ENCODE assay signal across 9 cellular contexts in genomic region chr10:96306516-96306915, GRCh38. TPM values are rescaled to one million over a fixed set of nuclear protein-coding genes. Genes with fewer than 3 reads are reported as not detected.
A peak's percentile ranks its signal among the peaks of the same experiment; 100 is the strongest.
DNase-seq lines count a peak whose midpoint lies in the region; ATAC-seq and TF ChIP-seq lines count a peak whose summit lies in the region.
"Had no signal": no experiment of that assay in that cellular context is flagged by ENCODE, and none has a peak within 500 bp of the region (broad histone marks: within the 10 kb centered on the region; RNA-seq: fewer than 3 reads in every experiment).

No MANE protein-coding gene starts in this region.

- intact Hi-C loops in Right ventricle myocardium superior (cut with DNase I) (no loop called here), testis (cut with DNase I; ENCODE audit: low total_unique reads) (no loop called here)

- H3K27ac Mint-ChIP-seq in activated naive CD4-positive, alpha-beta T cell treated with anti-CD3 and anti-CD28 coated beads, Interleukin-2, amount 10 ng/mL, durations not matched to agents 7 days and 5 days: no peak overlapping the region

- no peaks in the 10 kb centered on the region for H3F3A ChIP-seq in smooth muscle cell (ENCODE audit: low read depth)

- H3K4me3 ChIP-seq in testis (no peak overlapping the region), smooth muscle cell (no peak overlapping the region)
- H3K4me3 ChIP-seq: ascending aorta had no signal

- H3K4me1 ChIP-seq in testis (no peaks in the 10 kb centered on the region), smooth muscle cell (ENCODE audit: low read depth) (peaks cover 33% of the 10 kb centered on the region)
- H3K4me1 ChIP-seq: ascending aorta had no signal

- peak in 3 of 4 experiments; percentile 2 to 17 (median 9) for DNase-seq in activated naive CD4-positive, alpha-beta T cell (lab: John Stamatoyannopoulos, UW)
- DNase-seq in activated naive CD4-positive, alpha-beta T cell treated with anti-CD3 and anti-CD28 coated beads, Interleukin-2, amount 10 ng/mL, durations not matched to agents 7 days and 5 days: no peak
- DNase-seq in NCI-H2029 (lab: John Stamatoyannopoulos, UW) (peak; percentile 69), Right ventricle myocardium superior (peak; percentile 73), testis (peak; percentile 27), smooth muscle cell (lab: John Stamatoyannopoulos, UW; ENCODE audit: unreplicated experiment) (no peak), NCI-H1930 (lab: John Stamatoyannopoulos, UW) (no peak), NCI-H82 (lab: John Stamatoyannopoulos, UW) (no peak)

- H3K36me3 Mint-ChIP-seq in activated naive CD4-positive, alpha-beta T cell treated with anti-CD3 and anti-CD28 coated beads, Interleukin-2, amount 10 ng/mL, durations not matched to agents 7 days and 5 days: no peaks in the 10 kb centered on the region

- WGBS in testis, 2 donors: 70 to 76% methylated on average over 8 of the region's 8 CpGs
- whole genome bisulfite sequencing in smooth muscle cell (ENCODE audit: low lambda C conversion rate): 91% methylated on average over 8 of the region's 8 CpGs

- H2AFZ ChIP-seq in smooth muscle cell (ENCODE audit: low read depth): no peak overlapping the region

- peak; percentile 81 for ATAC-seq in Right ventricle myocardium superior (ENCODE audit: poor library complexity)

- no peaks in the 10 kb centered on the region for H3K9me3 Mint-ChIP-seq in activated naive CD4-positive, alpha-beta T cell treated with anti-CD3 and anti-CD28 coated beads, Interleukin-2, amount 10 ng/mL, durations not matched to agents 7 days and 5 days

- CTCF ChIA-PET in activated naive CD4-positive, alpha-beta T cell treated with anti-CD3 and anti-CD28 coated beads, Interleukin-2, amount 10 ng/mL, durations not matched to agents 7 days and 5 days (lab: Charles Lee): no interaction called here

- H3K27ac ChIP-seq in testis (no peak overlapping the region), smooth muscle cell (ENCODE audit: low read depth) (no peak overlapping the region)
- H3K27ac ChIP-seq: ascending aorta had no signal

- no peak for TF ChIP-seq POLR2A in testis (IDR thresholded peaks at IDR 0.05)

- no peaks in the 10 kb centered on the region for H3K9me3 ChIP-seq in testis
- no peaks in the 10 kb centered on the region for H3K9me3 ChIP-seq in smooth muscle cell (replicated peaks; ENCODE audit: low read depth)
- H3K9me3 ChIP-seq: ascending aorta had no signal

- no peaks in the 10 kb centered on the region for H4K20me1 ChIP-seq in smooth muscle cell (ENCODE audit: low read depth)

- no peak overlapping the region for H3K9ac ChIP-seq in smooth muscle cell (ENCODE audit: low read depth)

- TF ChIP-seq CTCF in testis (IDR thresholded peaks at IDR 0.05): no peak
- TF ChIP-seq CTCF in smooth muscle cell (IDR thresholded peaks at IDR 0.05; ENCODE audit: borderline replicate concordance, insufficient read depth, poor library complexity, severe bottlenecking): no peak

- H3K27me3 ChIP-seq in testis (no peaks in the 10 kb centered on the region), smooth muscle cell (ENCODE audit: low read depth) (no peaks in the 10 kb centered on the region)
- H3K27me3 ChIP-seq: ascending aorta had no signal

- H3K36me3 ChIP-seq in testis (ENCODE audit: low read depth, missing control alignments): no peaks in the 10 kb centered on the region
- no peaks in the 10 kb centered on the region for H3K36me3 ChIP-seq in smooth muscle cell (ENCODE audit: low read depth)
- H3K36me3 ChIP-seq: ascending aorta had no signal

- no peaks in the 10 kb centered on the region for H3K79me2 ChIP-seq in smooth muscle cell (ENCODE audit: low read depth)

- peaks cover 20% of the 10 kb centered on the region for H3K27me3 Mint-ChIP-seq in activated naive CD4-positive, alpha-beta T cell treated with anti-CD3 and anti-CD28 coated beads, Interleukin-2, amount 10 ng/mL, durations not matched to agents 7 days and 5 days

- H3K4me1 Mint-ChIP-seq in activated naive CD4-positive, alpha-beta T cell treated with anti-CD3 and anti-CD28 coated beads, Interleukin-2, amount 10 ng/mL, durations not matched to agents 7 days and 5 days: no peaks in the 10 kb centered on the region

- H3K4me3 Mint-ChIP-seq in activated naive CD4-positive, alpha-beta T cell treated with anti-CD3 and anti-CD28 coated beads, Interleukin-2, amount 10 ng/mL, durations not matched to agents 7 days and 5 days: no peak overlapping the region

- no peak overlapping the region for H3K4me2 ChIP-seq in smooth muscle cell

RNA-seq across cellular contexts. Expression of gene DNTT, which starts 2.3 kb away (rescaled TPM):
- total RNA-seq in Right ventricle myocardium superior: not detected
- total RNA-seq in testis: under 1 TPM in 1 of 2 donors, not detected in 1; 0.31 TPM
- 0.94 TPM for polyA plus RNA-seq in testis (ENCODE audit: insufficient read depth, low read depth, low replicate concordance)
- total RNA-seq in smooth muscle cell: not detected in 2 replicates
- not detected in 2 replicates for polyA plus RNA-seq in smooth muscle cell
- total RNA-seq: ascending aorta had no signal

RNA-seq across cellular contexts. Expression of gene BLNK, which starts 35.1 kb away (rescaled TPM):
- total RNA-seq in Right ventricle myocardium superior: 0.73 TPM
- 1 to 10 TPM; 1.1 to 1.5 TPM for total RNA-seq in testis
- 4.5 TPM for polyA plus RNA-seq in testis (ENCODE audit: insufficient read depth, low read depth, low replicate concordance)
- total RNA-seq in smooth muscle cell: 1.3 and 6.1 TPM in 2 replicates
- polyA plus RNA-seq in smooth muscle cell: 1.3 and 2.5 TPM in 2 replicates
- total RNA-seq: ascending aorta had no signal

RNA-seq across cellular contexts. Expression of gene OPALIN, which starts 52.3 kb away (rescaled TPM):
- total RNA-seq in Right ventricle myocardium superior: not detected
- total RNA-seq in testis: not detected
- polyA plus RNA-seq in testis (ENCODE audit: insufficient read depth, low read depth, low replicate concordance): not detected
- total RNA-seq in smooth muscle cell: not detected in 2 replicates
- polyA plus RNA-seq in smooth muscle cell: not detected in 2 replicates
- total RNA-seq: ascending aorta had no signal

Comparison
In these comparisons a context has a peak if more than half of its experiments do, and no peak if none do; other contexts are left out.
1. DNase-seq: peak in activated naive CD4-positive, alpha-beta T cell (3 of 4), NCI-H2029 (single experiment), Right ventricle myocardium superior (single experiment) and testis (single experiment); none in activated naive CD4-positive, alpha-beta T cell treated with anti-CD3 and anti-CD28 coated beads, Interleukin-2, amount 10 ng/mL, durations not matched to agents 7 days and 5 days (single experiment), smooth muscle cell (single experiment), NCI-H1930 (0 of 2) and NCI-H82 (single experiment).